Comparison of ENCODE assay signal across 1 cellular context in genomic region chr7:135930565-135931423, GRCh38.
TF ChIP-seq lines count a peak whose summit lies in the region.

No MANE protein-coding gene starts in this region.

TF ChIP-seq in K562, 482 proteins besides CTCF, POLR2A, EP300 and RAD21 (continued from another document):
- TF ChIP-seq UBTF (IDR thresholded peaks at IDR 0.05; ENCODE audit: borderline replicate concordance in 1 of 2, low read depth in 2 of 2, low read length in 2 of 2) (no peak), ZKSCAN3 (CRISPR knock-in tag; IDR thresholded peaks at IDR 0.05) (no peak), ZSCAN29 (IDR thresholded peaks at IDR 0.05) (no peak), DIDO1 (tag; IDR thresholded peaks at IDR 0.05; ENCODE audit: low read depth) (no peak), FOS (IDR thresholded peaks at IDR 0.05; ENCODE audit: extremely low read depth, insufficient read length) (no peak), XRCC5 (IDR thresholded peaks at IDR 0.05; ENCODE audit: low read depth, low read length) (0 out of 2 replicates have a peak, but pooled peaks have one; percentile 60), FOXJ3 (CRISPR knock-in tag; IDR thresholded peaks at IDR 0.05) (no peak), PRDM10 (IDR thresholded peaks at IDR 0.05; ENCODE audit: partially characterized antibody) (no peak), CBX5 (IDR thresholded peaks at IDR 0.05; ENCODE audit: borderline replicate concordance, low read depth) (no peak), ZNF445 (CRISPR knock-in tag; IDR thresholded peaks at IDR 0.05; ENCODE audit: low read depth) (no peak), CHD7 (IDR thresholded peaks at IDR 0.05; ENCODE audit: low read depth, low read length) (peak; percentile 32), ETV5 (CRISPR knock-in tag; IDR thresholded peaks at IDR 0.05; ENCODE audit: low read depth) (0 out of 2 replicates have a peak, but pooled peaks have one; percentile 24), POLR2B (IDR thresholded peaks at IDR 0.05; ENCODE audit: low read depth, partially characterized antibody) (peak; percentile 15), HMBOX1 (IDR thresholded peaks at IDR 0.05) (peak; percentile 80)
